Comparison of ENCODE assay signal across 23 cellular contexts in the genomic region with DNA sequence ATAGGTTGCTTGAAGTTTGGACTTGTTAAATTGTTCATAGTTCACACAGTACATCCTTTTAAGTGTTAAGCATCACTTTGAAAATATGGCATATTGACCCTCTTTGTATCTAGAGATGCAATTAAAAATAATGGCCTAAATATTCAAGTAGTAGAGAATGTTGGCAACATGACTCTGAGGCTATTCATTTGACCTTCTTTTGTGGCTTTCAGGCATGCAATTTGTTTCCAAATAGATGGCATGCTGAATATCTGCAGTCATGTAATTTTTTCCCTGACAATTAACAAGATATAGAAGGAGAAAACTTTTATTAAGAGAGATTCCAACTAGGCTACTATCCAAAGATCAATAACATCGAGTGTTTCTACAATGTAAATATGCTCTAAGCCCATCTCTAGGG.
DNase-seq lines count a peak whose midpoint lies in the region; ATAC-seq and TF ChIP-seq lines count a peak whose summit lies in the region.
"Had no signal": no experiment of that assay in that cellular context is flagged by ENCODE, and none has a peak within 500 bp of the region (broad histone marks: within the 10 kb centered on the region; RNA-seq: fewer than 3 reads in every experiment).

No MANE protein-coding gene starts in this region.

- H3K4me3 Mint-ChIP-seq in HFFc6 (no peak overlapping the region), endothelial cell (ENCODE audit: unreplicated experiment) (no peak overlapping the region)
- no peak overlapping the region for H3K4me3 Mint-ChIP-seq in activated CD4-positive, alpha-beta memory T cell treated with anti-CD3 and anti-CD28 coated beads, Interleukin-2, amount 10 ng/mL, durations not matched to agents 7 days and 5 days
- H3K4me3 Mint-ChIP-seq: CD4-positive, CD25-positive, alpha-beta regulatory T cell; GM23338 had no signal

- H3K9me3 Mint-ChIP-seq in HFFc6 (peaks cover 7% of the 10 kb centered on the region; the same call in 1 of the 2 replicates), endothelial cell (ENCODE audit: unreplicated experiment) (peaks cover 6% of the 10 kb centered on the region)
- H3K9me3 Mint-ChIP-seq in activated CD4-positive, alpha-beta memory T cell treated with anti-CD3 and anti-CD28 coated beads, Interleukin-2, amount 10 ng/mL, durations not matched to agents 7 days and 5 days: peaks cover 3% of the 10 kb centered on the region

- H3K36me3 Mint-ChIP-seq in HFFc6 (ENCODE audit: low read depth): 0 out of 2 replicates have a peak, but pooled peaks cover 5% of the 10 kb centered on the region
- peaks cover 6% of the 10 kb centered on the region for H3K36me3 Mint-ChIP-seq in endothelial cell (ENCODE audit: low read depth, unreplicated experiment)
- H3K36me3 Mint-ChIP-seq in activated CD4-positive, alpha-beta memory T cell treated with anti-CD3 and anti-CD28 coated beads, Interleukin-2, amount 10 ng/mL, durations not matched to agents 7 days and 5 days (ENCODE audit: low read depth): no peaks in the 10 kb centered on the region
- H3K36me3 Mint-ChIP-seq: CD4-positive, CD25-positive, alpha-beta regulatory T cell had no signal

- no peak for ATAC-seq in HG03045 (IDR thresholded peaks at IDR 0.05; ENCODE audit: unreplicated experiment)
- ATAC-seq: GM23338, HCT116, HepG2, PC-3 had no signal

- TF ChIP-seq CTCF in BJ (IDR thresholded peaks at IDR 0.05; ENCODE audit: insufficient read depth, low read depth, low read length) (no peak), HFFc6 (IDR thresholded peaks at IDR 0.05) (no peak), endothelial cell (IDR thresholded peaks at IDR 0.05; ENCODE audit: unreplicated experiment) (no peak)

- H3K27ac Mint-ChIP-seq in HFFc6: no peak overlapping the region
- H3K27ac Mint-ChIP-seq in endothelial cell (ENCODE audit: unreplicated experiment): peak overlapping the region; percentile 25
- H3K27ac Mint-ChIP-seq in activated CD4-positive, alpha-beta memory T cell treated with anti-CD3 and anti-CD28 coated beads, Interleukin-2, amount 10 ng/mL, durations not matched to agents 7 days and 5 days: no peak overlapping the region
- H3K27ac Mint-ChIP-seq: CD4-positive, CD25-positive, alpha-beta regulatory T cell; GM23338 had no signal

- H3K36me3 ChIP-seq in BJ (ENCODE audit: control insufficient read depth, insufficient read depth, low read length): no peaks in the 10 kb centered on the region

- POLR2A ChIA-PET in BJ (lab: Charles Lee): no interaction called here
- POLR2A ChIA-PET in activated CD4-positive, alpha-beta memory T cell treated with anti-CD3 and anti-CD28 coated beads, Interleukin-2, amount 10 ng/mL, durations not matched to agents 7 days and 5 days (lab: Charles Lee): no interaction called here

- peak; percentile 5 for DNase-seq in BJ (ENCODE audit: low read depth)
- peak; percentile 19 for DNase-seq in HFFc6
- DNase-seq in endothelial cell (ENCODE audit: low spot score): no peak
- peak; percentile 51 for DNase-seq in myocyte (ENCODE audit: low read depth)
- DNase-seq in activated CD4-positive, alpha-beta memory T cell treated with anti-CD3 and anti-CD28 coated beads, Interleukin-2, amount 10 ng/mL, durations not matched to agents 7 days and 5 days: no peak
- DNase-seq in UCSD-AML1 (lab: John Stamatoyannopoulos, UW; ENCODE audit: unreplicated experiment): no peak
- DNase-seq: CD4-positive, CD25-positive, alpha-beta regulatory T cell; COR-L47; KBM-7; NCI-H1105 treated with DMSO at 0.1 percent for 48 hours; NCI-H1694 treated with DMSO at 0.1 percent for 48 hours; NCI-H2107; NCI-H226; NCI-H524; NCI-H82; PC-3; RPMI8226; SHP77 treated with DMSO at 0.1 percent for 48 hours; SK-N-SH had no signal

- H3K4me1 Mint-ChIP-seq in HFFc6 (ENCODE audit: low read depth): peaks cover 19% of the 10 kb centered on the region
- peaks cover 18% of the 10 kb centered on the region for H3K4me1 Mint-ChIP-seq in endothelial cell (ENCODE audit: unreplicated experiment)
- H3K4me1 Mint-ChIP-seq in activated CD4-positive, alpha-beta memory T cell treated with anti-CD3 and anti-CD28 coated beads, Interleukin-2, amount 10 ng/mL, durations not matched to agents 7 days and 5 days: no peaks in the 10 kb centered on the region
- H3K4me1 Mint-ChIP-seq: CD4-positive, CD25-positive, alpha-beta regulatory T cell had no signal

- no peaks in the 10 kb centered on the region for H3K27me3 ChIP-seq in BJ (ENCODE audit: control insufficient read depth, insufficient read depth, low read length)

- CTCF ChIA-PET in BJ (lab: Yijun Ruan, JAX): no interaction called here
- CTCF ChIA-PET in activated CD4-positive, alpha-beta memory T cell treated with anti-CD3 and anti-CD28 coated beads, Interleukin-2, amount 10 ng/mL, durations not matched to agents 7 days and 5 days (lab: Charles Lee): no interaction called here

- no peak overlapping the region for H3K4me3 ChIP-seq in BJ (ENCODE audit: low read depth, low read length)
- H3K4me3 ChIP-seq: GM23338 had no signal

- H3K27me3 Mint-ChIP-seq in HFFc6 (ENCODE audit: insufficient read depth): peaks cover 1% of the 10 kb centered on the region; the same call in 1 of the 2 replicates
- no peaks in the 10 kb centered on the region for H3K27me3 Mint-ChIP-seq in endothelial cell (ENCODE audit: unreplicated experiment)
- H3K27me3 Mint-ChIP-seq in activated CD4-positive, alpha-beta memory T cell treated with anti-CD3 and anti-CD28 coated beads, Interleukin-2, amount 10 ng/mL, durations not matched to agents 7 days and 5 days: no peaks in the 10 kb centered on the region
- H3K27me3 Mint-ChIP-seq: CD4-positive, CD25-positive, alpha-beta regulatory T cell had no signal

Comparison
In these comparisons a context has a peak if more than half of its experiments do, and no peak if none do; other contexts are left out.
1. DNase-seq: peak in BJ (single experiment), HFFc6 (single experiment) and myocyte (single experiment); none in endothelial cell (single experiment), activated CD4-positive, alpha-beta memory T cell treated with anti-CD3 and anti-CD28 coated beads, Interleukin-2, amount 10 ng/mL, durations not matched to agents 7 days and 5 days (single experiment) and UCSD-AML1 (single experiment).